8 cellular contexts compared by ENCODE assay signal in the genomic region with DNA sequence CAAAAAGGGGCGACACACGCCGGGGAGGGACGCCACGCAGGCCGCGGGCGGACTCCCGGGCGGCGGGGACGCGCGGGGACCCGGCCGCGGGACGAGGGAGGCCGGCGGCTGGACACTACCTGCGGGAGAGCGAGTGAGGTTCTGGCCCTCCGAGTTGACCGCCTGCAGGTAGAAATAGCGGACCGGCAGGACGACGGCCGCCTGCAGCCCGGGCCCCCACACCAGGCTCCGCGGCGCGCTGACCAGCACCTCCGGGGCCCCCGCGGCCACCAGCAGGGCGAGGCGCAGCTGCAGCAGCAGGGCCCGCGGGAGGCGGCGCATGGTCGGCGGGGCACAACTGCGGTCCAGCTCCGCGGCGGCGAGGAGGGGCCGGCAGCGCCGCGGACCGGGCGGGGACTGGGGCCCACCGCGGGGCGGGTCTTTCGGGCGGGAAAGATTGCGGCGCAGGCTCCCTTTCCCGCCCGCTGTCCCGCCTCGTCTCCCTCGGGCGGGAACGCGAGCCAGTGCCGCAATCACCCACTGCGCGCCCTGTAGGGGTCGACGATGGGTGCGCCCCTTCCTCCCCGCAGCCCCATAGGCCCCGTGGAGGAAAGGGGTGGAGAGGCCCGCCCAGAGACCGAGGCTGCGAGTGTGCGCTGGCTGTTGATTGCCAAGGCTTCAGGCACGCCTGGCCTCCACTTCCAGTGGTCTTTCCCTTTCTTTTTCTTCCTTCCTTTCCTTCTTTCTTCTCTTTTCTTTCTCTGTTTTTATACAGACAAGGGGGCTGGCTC. TPM values are rescaled to one million over a fixed set of nuclear protein-coding genes. Genes with fewer than 3 reads are reported as not detected.
DNase-seq lines count a peak whose midpoint lies in the region; ATAC-seq lines count a peak whose summit lies in the region.

A gene with protein sequence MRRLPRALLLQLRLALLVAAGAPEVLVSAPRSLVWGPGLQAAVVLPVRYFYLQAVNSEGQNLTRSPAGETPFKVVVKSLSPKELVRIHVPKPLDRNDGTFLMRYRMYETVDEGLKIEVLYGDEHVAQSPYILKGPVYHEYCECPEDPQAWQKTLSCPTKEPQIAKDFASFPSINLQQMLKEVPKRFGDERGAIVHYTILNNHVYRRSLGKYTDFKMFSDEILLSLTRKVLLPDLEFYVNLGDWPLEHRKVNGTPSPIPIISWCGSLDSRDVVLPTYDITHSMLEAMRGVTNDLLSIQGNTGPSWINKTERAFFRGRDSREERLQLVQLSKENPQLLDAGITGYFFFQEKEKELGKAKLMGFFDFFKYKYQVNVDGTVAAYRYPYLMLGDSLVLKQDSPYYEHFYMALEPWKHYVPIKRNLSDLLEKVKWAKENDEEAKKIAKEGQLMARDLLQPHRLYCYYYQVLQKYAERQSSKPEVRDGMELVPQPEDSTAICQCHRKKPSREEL (minus strand): TSS at position 339 of the 770 bp plus-strand sequence. CDS start 18 bp downstream, at position 321.

- H3K27ac Mint-ChIP-seq in CD4-positive, CD25-positive, alpha-beta regulatory T cell, result peak within 1 kb of the TSS; percentile 99 to 100 (median 99)

- peak; percentile 38 to 44 for ATAC-seq in CD4-positive, CD25-positive, alpha-beta regulatory T cell (ENCODE audit: low read depth in 2 of 2)
- ATAC-seq in GM19351 (IDR thresholded peaks at IDR 0.05; ENCODE audit: unreplicated experiment) (peak; percentile 58), HG03457 (IDR thresholded peaks at IDR 0.05; ENCODE audit: unreplicated experiment) (peak; percentile 49), esophagus mucosa (peak; percentile 31)

- H3K36me3 Mint-ChIP-seq in CD4-positive, CD25-positive, alpha-beta regulatory T cell, result no peaks in the 10 kb centered on the region

- DNase-seq in CD4-positive, CD25-positive, alpha-beta regulatory T cell, result peak; percentile 37 to 65 (median 45)
- peak; percentile 18 for DNase-seq in OCI-M1 (lab: John Stamatoyannopoulos, UW)
- DNase-seq in activated T-cell treated with anti-CD3 and anti-CD28 coated beads, Interleukin-2, amount 50 U/mL, for 48 hours, result peak; percentile 56 to 64
- peak; percentile 32 for DNase-seq in stimulated activated naive CD4-positive, alpha-beta T cell treated with Interleukin-2 at 50 U/mL for 16 hours (lab: John Stamatoyannopoulos, UW)

- H3K36me3 ChIP-seq in CD4-positive, CD25-positive, alpha-beta regulatory T cell (ENCODE audit: control insufficient read depth, insufficient read depth, low read length), result no peaks in the 10 kb centered on the region
- H3K36me3 ChIP-seq in muscle layer of colon (ENCODE audit: insufficient read depth, low read length), result no peaks in the 10 kb centered on the region

- peak within 1 kb of the TSS; percentile 81 for H3K4me3 ChIP-seq in CD4-positive, CD25-positive, alpha-beta regulatory T cell (ENCODE audit: low read depth, low read length)
- H3K4me3 ChIP-seq in muscle layer of colon (ENCODE audit: low read depth in 1 of 2, low read length in 2 of 2), result peak within 1 kb of the TSS; percentile 53 to 64

- H3K27me3 ChIP-seq in CD4-positive, CD25-positive, alpha-beta regulatory T cell (ENCODE audit: control insufficient read depth, insufficient read depth, low read length), result no peaks in the 10 kb centered on the region
- no peaks in the 10 kb centered on the region for H3K27me3 ChIP-seq in muscle layer of colon (ENCODE audit: control insufficient read depth in 1 of 2, insufficient read depth in 2 of 2, low read length in 2 of 2)

- H3K9me3 Mint-ChIP-seq in CD4-positive, CD25-positive, alpha-beta regulatory T cell, result no peaks in the 10 kb centered on the region

- H3K27ac ChIP-seq in CD4-positive, CD25-positive, alpha-beta regulatory T cell (ENCODE audit: insufficient read depth, low read length, poor library complexity, severe bottlenecking), result peak within 1 kb of the TSS; percentile 85
- peak within 1 kb of the TSS; percentile 49 for H3K27ac ChIP-seq in muscle layer of colon (ENCODE audit: low read depth, low read length)

- no peaks in the 10 kb centered on the region for H3K9me3 ChIP-seq in CD4-positive, CD25-positive, alpha-beta regulatory T cell (ENCODE audit: control insufficient read depth in 2 of 2, low read length in 2 of 2)
- no peaks in the 10 kb centered on the region for H3K9me3 ChIP-seq in muscle layer of colon (ENCODE audit: low read length)

- peak within 1 kb of the TSS; percentile 95 to 100 (median 100) for H3K4me3 Mint-ChIP-seq in CD4-positive, CD25-positive, alpha-beta regulatory T cell

- H3K4me1 Mint-ChIP-seq in CD4-positive, CD25-positive, alpha-beta regulatory T cell, result peaks cover 12 to 41% (median 28%) of the 10 kb centered on the region in 4 donors

- peaks cover 7% of the 10 kb centered on the region for H3K4me1 ChIP-seq in CD4-positive, CD25-positive, alpha-beta regulatory T cell (ENCODE audit: control insufficient read depth, insufficient read depth, low read length, poor library complexity, severe bottlenecking)
- H3K4me1 ChIP-seq in muscle layer of colon (ENCODE audit: insufficient read depth, low read length), result peaks cover 8% of the 10 kb centered on the region

- H3K27me3 Mint-ChIP-seq in CD4-positive, CD25-positive, alpha-beta regulatory T cell, result no peaks in the 10 kb centered on the region

- peak within 1 kb of the TSS; percentile 84 for H3K9ac ChIP-seq in muscle layer of colon (ENCODE audit: low read length)

RNA-seq across cellular contexts. Expression of the gene that starts here (rescaled TPM):
- total RNA-seq in CD4-positive, CD25-positive, alpha-beta regulatory T cell, result 6.3 TPM
- 10 to 100 TPM in 1 of 4 donors, 1 to 10 TPM in 3; 5.9 to 15.2 (median 6.2) TPM for polyA plus RNA-seq in CD4-positive, CD25-positive, alpha-beta regulatory T cell
- total RNA-seq in esophagus mucosa, result 15.1 TPM

Comparison
In these comparisons a context has a peak if more than half of its experiments do, and no peak if none do; other contexts are left out.
1. Peak in every context shown above with its lines: DNase-seq, ATAC-seq, H3K4me3 ChIP-seq and H3K27ac ChIP-seq.